17 cellular contexts compared by ENCODE assay signal in genomic region chr3:28243424-28244106, GRCh38. TPM values are rescaled to one million over a fixed set of nuclear protein-coding genes. Genes with fewer than 3 reads are reported as not detected.
A peak's percentile ranks its signal among the peaks of the same experiment; 100 is the strongest.
DNase-seq lines count a peak whose midpoint lies in the region; ATAC-seq and TF ChIP-seq lines count a peak whose summit lies in the region.
"Had no signal": no experiment of that assay in that cellular context is flagged by ENCODE, and none has a peak within 500 bp of the region (broad histone marks: within the 10 kb centered on the region; RNA-seq: fewer than 3 reads in every experiment).

No MANE protein-coding gene starts in this region.

- no peaks in the 10 kb centered on the region for H3K36me3 ChIP-seq in GM23338 (ENCODE audit: insufficient read depth)
- H3K36me3 ChIP-seq: uterus had no signal

- 0 out of 2 replicates have a peak overlapping the region, but pooled peaks have one; percentile 8 for H3K4me2 ChIP-seq in GM23338

- no peaks in the 10 kb centered on the region for H3K9me2 ChIP-seq in GM23338 (ENCODE audit: insufficient read depth)

- H3K36me3 Mint-ChIP-seq in CD14-positive monocyte: peaks cover 3 to 7% of the 10 kb centered on the region in 2 donors
- peaks cover 6% of the 10 kb centered on the region; the same call in 2 of the 3 replicates for H3K36me3 Mint-ChIP-seq in GM23338 (ENCODE audit: low read depth)
- H3K36me3 Mint-ChIP-seq in T-helper 1 cell treated with Interleukin-12 subunit alpha and Interleukin-12 subunit beta and Interleukin-4 antibody, amounts not matched to agents 30 μg/mL and 1 μg/mL, for 36 hours (ENCODE audit: low read depth): peaks cover 11% of the 10 kb centered on the region
- H3K36me3 Mint-ChIP-seq in immature natural killer cell: no peaks in the 10 kb centered on the region

- no peak for DNase-seq in CD14-positive monocyte (ENCODE audit: low spot score)
- DNase-seq in GM23338 (ENCODE audit: low spot score): no peak
- peak; percentile 24 to 54 (median 36) for DNase-seq in immature natural killer cell
- DNase-seq in T-helper 9 cell: no peak
- no peak for DNase-seq in ureter (ENCODE audit: low spot score)
- DNase-seq in sciatic nerve (ENCODE audit: low spot score): no peak
- DNase-seq: activated CD4-positive, alpha-beta T cell treated with anti-CD3 and anti-CD28 coated beads, Interleukin-2, amount 10 ng/mL, durations not matched to agents 7 days and 5 days; activated naive CD4-positive, alpha-beta T cell; caudate nucleus; glutamatergic neuron; GM23248; stimulated activated CD4-positive, alpha-beta T cell treated with anti-CD3 and anti-CD28 coated beads, Interleukin-2, amount 100 ng/mL, for 24 hours; uterus had no signal

- H3K27me3 Mint-ChIP-seq in CD14-positive monocyte (ENCODE audit: low read depth in 3 of 3) (no peaks in the 10 kb centered on the region), GM23338 (ENCODE audit: insufficient read depth, low read depth, poor library complexity) (peaks cover 2% of the 10 kb centered on the region), immature natural killer cell (ENCODE audit: low read depth in 3 of 3) (peaks cover 0 to 4% (median 1%) of the 10 kb centered on the region in 3 donors)
- no peaks in the 10 kb centered on the region for H3K27me3 Mint-ChIP-seq in T-helper 1 cell treated with Interleukin-12 subunit alpha and Interleukin-12 subunit beta and Interleukin-4 antibody, amounts not matched to agents 30 μg/mL and 1 μg/mL, for 36 hours (ENCODE audit: low read depth)
- H3K27me3 Mint-ChIP-seq: activated CD4-positive, alpha-beta T cell treated with anti-CD3 and anti-CD28 coated beads, Interleukin-2, amount 10 ng/mL, durations not matched to agents 7 days and 5 days had no signal

- no peak overlapping the region for H3K4me3 ChIP-seq in GM23338
- H3K4me3 ChIP-seq: uterus had no signal

- peak overlapping the region in 5 of 7 donors; percentile 41 to 78 (median 51) for H3K27ac Mint-ChIP-seq in CD14-positive monocyte
- no peak overlapping the region for H3K27ac Mint-ChIP-seq in GM23338
- no peak overlapping the region for H3K27ac Mint-ChIP-seq in T-helper 1 cell treated with Interleukin-12 subunit alpha and Interleukin-12 subunit beta and Interleukin-4 antibody, amounts not matched to agents 30 μg/mL and 1 μg/mL, for 36 hours
- peak overlapping the region; percentile 13 to 77 (median 32) for H3K27ac Mint-ChIP-seq in immature natural killer cell
- H3K27ac Mint-ChIP-seq: activated CD4-positive, alpha-beta T cell treated with anti-CD3 and anti-CD28 coated beads, Interleukin-2, amount 10 ng/mL, durations not matched to agents 7 days and 5 days had no signal

- no peaks in the 10 kb centered on the region for H4K20me1 ChIP-seq in GM23338 (replicated peaks; ENCODE audit: insufficient read depth)

- H3K79me2 ChIP-seq in GM23338 (replicated peaks; ENCODE audit: insufficient read depth): peaks cover 67% of the 10 kb centered on the region

- H2AFZ ChIP-seq in GM23338: no peak overlapping the region
- H2AFZ ChIP-seq: GM23248 had no signal

- ATAC-seq in GM23338: no peak
- ATAC-seq in sciatic nerve: no peak
- no peak for ATAC-seq in HG02981 (IDR thresholded peaks at IDR 0.05; ENCODE audit: unreplicated experiment)
- ATAC-seq: SK-N-SH treated with all-trans-retinoic acid at 6 μM for 48 hours had no signal

- H3K27me3 ChIP-seq in GM23338 (ENCODE audit: insufficient read depth): no peaks in the 10 kb centered on the region
- H3K27me3 ChIP-seq: uterus had no signal

- peaks cover 46% of the 10 kb centered on the region for H3K4me1 Mint-ChIP-seq in CD14-positive monocyte
- peaks cover 72% of the 10 kb centered on the region for H3K4me1 Mint-ChIP-seq in GM23338
- peaks cover 44% of the 10 kb centered on the region for H3K4me1 Mint-ChIP-seq in T-helper 1 cell treated with Interleukin-12 subunit alpha and Interleukin-12 subunit beta and Interleukin-4 antibody, amounts not matched to agents 30 μg/mL and 1 μg/mL, for 36 hours (ENCODE audit: low read depth)
- peaks cover 72 to 85% of the 10 kb centered on the region in 2 donors for H3K4me1 Mint-ChIP-seq in immature natural killer cell

- TF ChIP-seq CTCF in CD14-positive monocyte (IDR thresholded peaks at IDR 0.05) (no peak), GM23338 (conservative IDR thresholded peaks at IDR 0.05; ENCODE audit: low read depth in 2 of 2) (no peak)

- H3K4me3 Mint-ChIP-seq in CD14-positive monocyte (no peak overlapping the region), GM23338 (no peak overlapping the region), immature natural killer cell (peak overlapping the region; percentile 33 to 96 (median 46))
- H3K4me3 Mint-ChIP-seq in T-helper 1 cell treated with Interleukin-12 subunit alpha and Interleukin-12 subunit beta and Interleukin-4 antibody, amounts not matched to agents 30 μg/mL and 1 μg/mL, for 36 hours: peak overlapping the region; percentile 12

- intact Hi-C loops in CD14-positive monocyte (cut with micrococcal nuclease) (no loop called here), sciatic nerve (cut with DNase I) (no loop called here)

- peaks cover 0 to 4% (median 0%) of the 10 kb centered on the region in 7 donors for H3K9me3 Mint-ChIP-seq in CD14-positive monocyte
- no peaks in the 10 kb centered on the region; the same call in 2 of the 3 replicates for H3K9me3 Mint-ChIP-seq in GM23338
- peaks cover 3% of the 10 kb centered on the region for H3K9me3 Mint-ChIP-seq in T-helper 1 cell treated with Interleukin-12 subunit alpha and Interleukin-12 subunit beta and Interleukin-4 antibody, amounts not matched to agents 30 μg/mL and 1 μg/mL, for 36 hours
- H3K9me3 Mint-ChIP-seq in immature natural killer cell: no peaks in the 10 kb centered on the region
- H3K9me3 Mint-ChIP-seq: activated CD4-positive, alpha-beta T cell treated with anti-CD3 and anti-CD28 coated beads, Interleukin-2, amount 10 ng/mL, durations not matched to agents 7 days and 5 days had no signal

- no peaks in the 10 kb centered on the region for H3F3A ChIP-seq in GM23338 (replicated peaks; ENCODE audit: low read depth)

- no peak overlapping the region for H3K27ac ChIP-seq in GM23338 (ENCODE audit: low read depth)
- H3K27ac ChIP-seq: epithelial cell of prostate, GM23248, uterus had no signal

- peaks cover 52% of the 10 kb centered on the region for H3K4me1 ChIP-seq in GM23338 (ENCODE audit: insufficient read depth)
- H3K4me1 ChIP-seq: uterus had no signal

TF ChIP-seq in GM23338, 12 proteins besides CTCF, POLR2A, EP300 and RAD21 (continues in another document):
- no peak for TF ChIP-seq ETS1 (IDR thresholded peaks at IDR 0.05)
- no peak for TF ChIP-seq POLR2AphosphoS5 (IDR thresholded peaks at IDR 0.05; ENCODE audit: low read depth)
- TF ChIP-seq EZH2 (IDR thresholded peaks at IDR 0.05; ENCODE audit: low read depth, unreplicated experiment): no peak
- TF ChIP-seq REST (IDR thresholded peaks at IDR 0.05; ENCODE audit: unreplicated experiment): no peak
- no peak for TF ChIP-seq CREB1 (CRISPR knock-in tag; IDR thresholded peaks at IDR 0.05; ENCODE audit: low read depth)
- TF ChIP-seq JUNB (IDR thresholded peaks at IDR 0.05; ENCODE audit: unreplicated experiment): no peak
- TF ChIP-seq EZH2phosphoT487 (IDR thresholded peaks at IDR 0.05; ENCODE audit: unreplicated experiment): no peak

RNA-seq across cellular contexts. Expression of gene CMC1, which starts 2.1 kb away (rescaled TPM):
- polyA plus RNA-seq in CD14-positive monocyte (10 to 100 TPM; 40.5 to 43.9 TPM), GM23338 (2016; fragmentation: Nextera tagmentation; extraction: Ambion mirVana) (144 and 146 TPM in 2 replicates), immature natural killer cell (100 to 1,000 TPM; 471 to 902 (median 536) TPM)
- 9.2 and 16.1 TPM in 2 replicates for total RNA-seq in GM23338 (2014; rRNA removed; shearing (Covaris generic))
- total RNA-seq in ureter (16.9 TPM), sciatic nerve (17.0 TPM)

Comparison
In these comparisons a context has a peak if more than half of its experiments do, and no peak if none do; other contexts are left out.
1. DNase-seq: peak in immature natural killer cell (3 of 3); none in CD14-positive monocyte (single experiment), GM23338 (single experiment), T-helper 9 cell (single experiment), ureter (single experiment) and sciatic nerve (single experiment).
2. H3K27ac Mint-ChIP-seq: peak in CD14-positive monocyte (5 of 7) and immature natural killer cell (6 of 6); none in GM23338 (single experiment) and T-helper 1 cell treated with Interleukin-12 subunit alpha and Interleukin-12 subunit beta and Interleukin-4 antibody, amounts not matched to agents 30 μg/mL and 1 μg/mL, for 36 hours (single experiment).
3. H3K4me3 Mint-ChIP-seq: peak in T-helper 1 cell treated with Interleukin-12 subunit alpha and Interleukin-12 subunit beta and Interleukin-4 antibody, amounts not matched to agents 30 μg/mL and 1 μg/mL, for 36 hours (single experiment) and immature natural killer cell (5 of 5); none in CD14-positive monocyte (0 of 2) and GM23338 (single experiment).